In the genomic region with DNA sequence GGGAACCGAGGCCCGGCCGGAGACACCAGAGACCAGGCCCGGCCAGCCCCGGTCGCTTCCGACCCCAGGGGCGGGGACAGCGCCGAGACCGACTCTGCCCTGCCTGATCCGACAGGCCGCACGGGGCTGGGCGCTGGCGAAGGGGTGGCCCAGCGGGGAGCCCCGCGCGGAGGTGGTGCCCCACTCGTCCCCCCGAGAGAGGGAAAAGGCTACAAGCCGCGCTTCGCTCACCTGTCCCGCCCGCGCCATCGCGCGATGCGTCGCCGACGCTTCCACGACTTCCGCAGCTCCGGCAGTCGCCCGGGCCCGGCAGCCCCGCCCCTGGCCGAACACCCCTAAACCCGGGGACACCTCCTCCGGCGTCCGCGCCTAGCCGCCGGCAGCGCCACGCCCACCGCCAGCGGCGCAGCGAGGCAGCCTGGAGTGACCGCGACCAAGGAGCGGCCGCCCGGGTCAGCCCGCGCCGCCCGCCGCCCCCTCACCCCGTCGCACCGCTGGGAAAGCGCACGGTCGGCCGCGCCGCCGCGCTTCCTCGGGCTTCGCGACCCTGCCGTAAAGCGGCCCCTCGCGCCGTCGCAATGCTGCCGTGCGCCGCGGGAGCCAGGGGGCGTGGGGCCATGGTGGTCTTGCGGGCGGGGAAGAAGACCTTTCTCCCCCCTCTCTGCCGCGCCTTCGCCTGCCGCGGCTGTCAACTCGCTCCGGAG, we compare ENCODE assay signal across 8 cellular contexts.
DNase-seq lines count a peak whose midpoint lies in the region; ATAC-seq and TF ChIP-seq lines count a peak whose summit lies in the region.

BAG5 (minus strand) TSS at position 273 of the 704 bp plus-strand sequence. CDS start 1,493 bp downstream, outside the sequence.
A gene with protein sequence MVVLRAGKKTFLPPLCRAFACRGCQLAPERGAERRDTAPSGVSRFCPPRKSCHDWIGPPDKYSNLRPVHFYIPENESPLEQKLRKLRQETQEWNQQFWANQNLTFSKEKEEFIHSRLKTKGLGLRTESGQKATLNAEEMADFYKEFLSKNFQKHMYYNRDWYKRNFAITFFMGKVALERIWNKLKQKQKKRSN (plus strand): TSS at position 576 of the 704 bp plus-strand sequence. CDS start 42 bp downstream, at position 618.

- peaks cover 31% of the 10 kb centered on the region for H3K36me3 Mint-ChIP-seq in nephron (ENCODE audit: low read depth)

- peak within 1 kb of the TSS; percentile 94 to 99 (median 99) for H3K4me3 Mint-ChIP-seq in nephron

- H3K9me3 Mint-ChIP-seq in nephron = no peaks in the 10 kb centered on the region

- peaks cover 51% of the 10 kb centered on the region for H3K4me1 Mint-ChIP-seq in nephron

- peak within 1 kb of the TSS; percentile 96 to 99 (median 98) for H3K27ac Mint-ChIP-seq in nephron

- peak within 1 kb of the TSS; percentile 76 for H2AFZ ChIP-seq in KMS-11 (ENCODE audit: low read depth)

- no peaks in the 10 kb centered on the region for H3K9me2 ChIP-seq in DOHH2 (replicated peaks; ENCODE audit: control insufficient read depth, low read length)

- H3K4me1 ChIP-seq in DOHH2 (ENCODE audit: control insufficient read depth, low read length) (peaks cover 28% of the 10 kb centered on the region), KMS-11 (ENCODE audit: low read depth, poor library complexity, severe bottlenecking) (peaks cover 18% of the 10 kb centered on the region), RWPE2 (ENCODE audit: insufficient read depth, poor library complexity, severe bottlenecking) (peaks cover 19% of the 10 kb centered on the region)

- H3F3A ChIP-seq in DOHH2 (ENCODE audit: control insufficient read depth, insufficient read depth) = peaks cover 7% of the 10 kb centered on the region

- ATAC-seq in GM21723 (IDR thresholded peaks at IDR 0.05; ENCODE audit: unreplicated experiment) (peak; percentile 81), RWPE2 (ENCODE audit: low read depth) (peak; percentile 68)
- ATAC-seq in stimulated activated naive CD8-positive, alpha-beta T cell treated with anti-CD3 and anti-CD28 coated beads, Interleukin-15, Interleukin-2, amounts not matched to agents 100 U/mL and 50 U/mL, for 24 hours = peak; percentile 85

- peaks cover 38% of the 10 kb centered on the region for H3K36me3 ChIP-seq in DOHH2 (ENCODE audit: control insufficient read depth, low read length)
- no peaks in the 10 kb centered on the region for H3K36me3 ChIP-seq in KMS-11 (ENCODE audit: insufficient read depth)
- H3K36me3 ChIP-seq in RWPE2 (ENCODE audit: low read depth) = peaks cover 35% of the 10 kb centered on the region

- peak within 1 kb of the TSS; percentile 92 for H3K4me3 ChIP-seq in DOHH2 (ENCODE audit: low read length)
- H3K4me3 ChIP-seq in KMS-11 (IDR thresholded peaks at IDR 0.05; ENCODE audit: insufficient read depth, low read depth, low read length) = no peak within 1 kb of the TSS
- H3K4me3 ChIP-seq in RWPE2 (ENCODE audit: severe bottlenecking) = peak within 1 kb of the TSS; percentile 89
- H3K4me3 ChIP-seq in fibroblast of pulmonary artery (replicated peaks; ENCODE audit: low read depth, low read length) = peak within 1 kb of the TSS; percentile 91

- H3K27ac ChIP-seq in DOHH2 (ENCODE audit: low read depth, low read length) (peak within 1 kb of the TSS; percentile 58), KMS-11 (peak within 1 kb of the TSS; percentile 73), RWPE2 (ENCODE audit: poor library complexity, severe bottlenecking) (peak within 1 kb of the TSS; percentile 94)

- H3K27me3 ChIP-seq in DOHH2 (ENCODE audit: control insufficient read depth, low read length) = no peaks in the 10 kb centered on the region
- H3K27me3 ChIP-seq in KMS-11 (ENCODE audit: insufficient read depth, low read depth) = no peaks in the 10 kb centered on the region
- H3K27me3 ChIP-seq in RWPE2 (ENCODE audit: insufficient read depth, poor library complexity, severe bottlenecking) = no peaks in the 10 kb centered on the region

- H3K9ac ChIP-seq in KMS-11 = peak within 1 kb of the TSS; percentile 56

- DNase-seq in RWPE2 (ENCODE audit: low spot score) (peak; percentile 90), fibroblast of pulmonary artery (ENCODE audit: low read depth) (peak; percentile 83)
- DNase-seq in activated T-helper 9 cell treated with anti-CD3 and anti-CD28 coated beads, Interleukin-2, amount 50 U/mL, for 16 hours (ENCODE audit: low read depth) = peak; percentile 78
- DNase-seq in stimulated activated naive CD8-positive, alpha-beta T cell treated with anti-CD3 and anti-CD28 coated beads, Interleukin-15, Interleukin-2, amounts not matched to agents 100 U/mL and 50 U/mL, for 24 hours = peak; percentile 91

- no peaks in the 10 kb centered on the region for H3K9me3 ChIP-seq in DOHH2 (ENCODE audit: control insufficient read depth, insufficient read depth, low read length)
- H3K9me3 ChIP-seq in RWPE2 (ENCODE audit: severe bottlenecking) = no peaks in the 10 kb centered on the region

- H4K20me1 ChIP-seq in DOHH2 (ENCODE audit: control insufficient read depth, insufficient read depth, low read depth, low read length) = peaks cover 33% of the 10 kb centered on the region
- H4K20me1 ChIP-seq in KMS-11 (ENCODE audit: insufficient read depth) = no peaks in the 10 kb centered on the region

- H3K4me2 ChIP-seq in DOHH2 (ENCODE audit: low read length) = peak within 1 kb of the TSS; percentile 95
- H3K4me2 ChIP-seq in KMS-11 = peak within 1 kb of the TSS; percentile 68

- TF ChIP-seq CTCF in DOHH2 (IDR thresholded peaks at IDR 0.05; ENCODE audit: low read depth, low read length, poor library complexity, severe bottlenecking) (no peak), KMS-11 (conservative IDR thresholded peaks at IDR 0.05; ENCODE audit: low read depth, low read length) (no peak), RWPE2 (IDR thresholded peaks at IDR 0.05; ENCODE audit: poor library complexity, severe bottlenecking) (no peak), fibroblast of pulmonary artery (IDR thresholded peaks at IDR 0.05; ENCODE audit: low read length, missing control alignments) (no peak), nephron (IDR thresholded peaks at IDR 0.05; ENCODE audit: unreplicated experiment in 3 of 3) (no peak)

- H3K27me3 Mint-ChIP-seq in nephron (ENCODE audit: low read depth) = no peaks in the 10 kb centered on the region

- peaks cover 94% of the 10 kb centered on the region for H3K79me2 ChIP-seq in DOHH2 (ENCODE audit: control insufficient read depth, low read length)
- H3K79me2 ChIP-seq in KMS-11 (ENCODE audit: insufficient read depth, low read depth) = peaks cover 49% of the 10 kb centered on the region
